ENCODE assay signal across 18 cellular contexts in genomic region chr1:232921416-232921815, GRCh38. TPM values are rescaled to one million over a fixed set of nuclear protein-coding genes. Genes with fewer than 3 reads are reported as not detected.
DNase-seq lines count a peak whose midpoint lies in the region; ATAC-seq, FAIRE-seq and TF ChIP-seq lines count a peak whose summit lies in the region.
"Had no signal": no experiment of that assay in that cellular context is flagged by ENCODE, and none has a peak within 500 bp of the region (broad histone marks: within the 10 kb centered on the region; RNA-seq: fewer than 3 reads in every experiment).

No MANE protein-coding gene starts in this region.

- no peak overlapping the region for H3K4me2 ChIP-seq in A549
- H3K4me2 ChIP-seq in GM23248 (ENCODE audit: unreplicated experiment) = peak overlapping the region; percentile 49
- no peak overlapping the region for H3K4me2 ChIP-seq in mesenchymal stem cell (ENCODE audit: low read length, poor library complexity, severe bottlenecking)

- no peak for TF ChIP-seq CTCF in A549 (IDR thresholded peaks at IDR 0.05)

- no peak for DNase-seq in A549 (ENCODE audit: low read depth in 1 of 2, low spot score in 1 of 2)
- peak; percentile 39 for DNase-seq in GM23248
- DNase-seq in adipocyte (ENCODE audit: low read depth) = peak; percentile 60
- peak; percentile 36 for DNase-seq in mesenchymal stem cell
- DNase-seq in SIG-M5 (lab: John Stamatoyannopoulos, UW) = no peak
- DNase-seq in KG1 (lab: John Stamatoyannopoulos, UW) = no peak
- no peak for DNase-seq in left colon
- DNase-seq: CD4-positive, alpha-beta memory T cell; DMS79 treated with DMSO at 0.1 percent for 48 hours; GOT3; NCI-H1092; NCI-H2107; NCI-H69; Peyer's patch; Right ventricle myocardium superior had no signal

- H3K18ac ChIP-seq in mesenchymal stem cell (ENCODE audit: low read depth in 1 of 2, low read length in 2 of 2) = no peak overlapping the region

- no peak overlapping the region for H2BK12ac ChIP-seq in mesenchymal stem cell (ENCODE audit: low read length in 2 of 2)

- no peak overlapping the region for H3K4ac ChIP-seq in mesenchymal stem cell (ENCODE audit: low read depth in 1 of 2, low read length in 2 of 2)

- peak; percentile 7 for FAIRE-seq in A549 (lab: Jason Lieb, UNC)
- FAIRE-seq: D721Med, G401.6 had no signal

- TF ChIP-seq POLR2A in A549 (IDR thresholded peaks at IDR 0.05; ENCODE audit: low read length) = no peak

- H2BK5ac ChIP-seq in mesenchymal stem cell (ENCODE audit: low read depth, low read length, poor library complexity, severe bottlenecking) = no peak overlapping the region

- H3K4me3 ChIP-seq in A549 (no peak overlapping the region), GM23248 (no peak overlapping the region), adipocyte (ENCODE audit: low read length) (peak overlapping the region; percentile 47), mesenchymal stem cell (ENCODE audit: insufficient read depth in 1 of 2, low read depth in 1 of 2, low read length in 2 of 2) (no peak overlapping the region)
- H3K4me3 ChIP-seq: Peyer's patch had no signal

- no peak overlapping the region for H4K91ac ChIP-seq in mesenchymal stem cell (ENCODE audit: low read length)

- H3K36me3 ChIP-seq in GM23248 (ENCODE audit: low read depth) = no peaks in the 10 kb centered on the region
- no peaks in the 10 kb centered on the region for H3K36me3 ChIP-seq in adipocyte (ENCODE audit: control insufficient read depth, insufficient read depth, low read length, severe bottlenecking)
- H3K36me3 ChIP-seq in mesenchymal stem cell (ENCODE audit: control insufficient read depth in 1 of 2, insufficient read depth in 2 of 2, low read depth in 1 of 2, low read length in 2 of 2) = no peaks in the 10 kb centered on the region
- H3K36me3 ChIP-seq: Peyer's patch had no signal

- H3K27me3 ChIP-seq in GM23248 (replicated peaks; ENCODE audit: insufficient read depth) (no peaks in the 10 kb centered on the region), adipocyte (replicated peaks; ENCODE audit: control insufficient read depth, insufficient read depth, low read length) (no peaks in the 10 kb centered on the region), mesenchymal stem cell (ENCODE audit: control insufficient read depth in 1 of 2, insufficient read depth in 1 of 2, low read length in 2 of 2) (no peaks in the 10 kb centered on the region)
- H3K27me3 ChIP-seq: Peyer's patch had no signal

- no peak overlapping the region for H4K8ac ChIP-seq in mesenchymal stem cell (ENCODE audit: low read length)

- H2BK120ac ChIP-seq in mesenchymal stem cell (ENCODE audit: low read depth, low read length) = no peak overlapping the region

- no peak overlapping the region for H3K14ac ChIP-seq in mesenchymal stem cell (ENCODE audit: low read length in 2 of 2)

- TF ChIP-seq RAD21 in A549 (conservative IDR thresholded peaks at IDR 0.05 in 1 of 2, IDR thresholded peaks at IDR 0.05 in 1 of 2) = no peak

- POLR2A ChIA-PET in A549 (lab: Yijun Ruan, JAX) = no interaction called here

- 98% methylated on average over 2 of the region's 2 CpGs for WGBS in A549 (ENCODE audit: missing lambda C conversion rate)
- WGBS in GM23248 (ENCODE audit: low coverage in 1 of 2, low lambda C conversion rate in 2 of 2, missing lambda C conversion rate in 2 of 2), 2 experiments = 61 to 66% methylated on average over 2 of the region's 2 CpGs
- WGBS in mesenchymal stem cell = 96% methylated on average over 2 of the region's 2 CpGs

- H4K20me1 ChIP-seq in GM23248 (ENCODE audit: insufficient read depth) = no peaks in the 10 kb centered on the region

- CTCF ChIA-PET in A549 (lab: Yijun Ruan, JAX) = no interaction called here

- H3K4me1 ChIP-seq in A549 = no peaks in the 10 kb centered on the region
- peaks cover 40% of the 10 kb centered on the region for H3K4me1 ChIP-seq in GM23248 (ENCODE audit: insufficient read depth)
- peaks cover 30% of the 10 kb centered on the region for H3K4me1 ChIP-seq in adipocyte (ENCODE audit: control insufficient read depth, insufficient read depth, low read length)
- H3K4me1 ChIP-seq in mesenchymal stem cell (ENCODE audit: control insufficient read depth, insufficient read depth, low read depth, low read length) = peaks cover 2% of the 10 kb centered on the region
- H3K4me1 ChIP-seq: Peyer's patch had no signal

- no peaks in the 10 kb centered on the region for H3K79me1 ChIP-seq in mesenchymal stem cell (replicated peaks; ENCODE audit: low read length, poor library complexity, severe bottlenecking)

- in situ Hi-C loops in GM23248 (cut with MboI) = no loop called here

- TF ChIP-seq EP300 in A549 (IDR thresholded peaks at IDR 0.05) = no peak

- H3K9me3 ChIP-seq in A549 = no peaks in the 10 kb centered on the region
- no peaks in the 10 kb centered on the region for H3K9me3 ChIP-seq in GM23248 (ENCODE audit: low read depth)
- no peaks in the 10 kb centered on the region for H3K9me3 ChIP-seq in adipocyte (ENCODE audit: control insufficient read depth, low read length)
- no peaks in the 10 kb centered on the region for H3K9me3 ChIP-seq in mesenchymal stem cell (ENCODE audit: control insufficient read depth, low read length)
- H3K9me3 ChIP-seq: Peyer's patch had no signal

- no peak overlapping the region for H3K27ac ChIP-seq in A549
- H3K27ac ChIP-seq in GM23248 = no peak overlapping the region
- no peak overlapping the region for H3K27ac ChIP-seq in mesenchymal stem cell (ENCODE audit: low read length, poor library complexity, severe bottlenecking)
- H3K27ac ChIP-seq: Peyer's patch had no signal

- H3K9me2 ChIP-seq in GM23248 (ENCODE audit: insufficient read depth) = no peaks in the 10 kb centered on the region

- no peak overlapping the region for H2AK5ac ChIP-seq in mesenchymal stem cell (ENCODE audit: low read length, severe bottlenecking)

- H3K79me2 ChIP-seq in GM23248 (ENCODE audit: insufficient read depth) = no peaks in the 10 kb centered on the region

- H2AFZ ChIP-seq in GM23248 (no peak overlapping the region), mesenchymal stem cell (ENCODE audit: low read depth, low read length) (no peak overlapping the region)

- no peak overlapping the region for H3K9ac ChIP-seq in GM23248
- H3K9ac ChIP-seq in adipocyte (ENCODE audit: low read length) = no peak overlapping the region
- no peak overlapping the region for H3K9ac ChIP-seq in mesenchymal stem cell (ENCODE audit: low read length)

- intact Hi-C loops in left colon (cut with DNase I, micrococcal nuclease) = no loop called here

- H3F3A ChIP-seq in GM23248 (ENCODE audit: insufficient read depth) = peaks cover 19% of the 10 kb centered on the region

- no peak overlapping the region for H3K23ac ChIP-seq in mesenchymal stem cell (ENCODE audit: low read length in 2 of 2)

- no peak for ATAC-seq in A549
- ATAC-seq in left colon = no peak
- ATAC-seq in HG03108 (IDR thresholded peaks at IDR 0.05; ENCODE audit: unreplicated experiment) = no peak

- H2BK15ac ChIP-seq in mesenchymal stem cell (ENCODE audit: low read depth, poor library complexity, severe bottlenecking) = no peak overlapping the region

TF ChIP-seq in A549, 52 proteins besides CTCF, POLR2A, EP300 and RAD21 (continues in another document):
- TF ChIP-seq USF2 (IDR thresholded peaks at IDR 0.05) = no peak
- no peak for TF ChIP-seq JUNB (IDR thresholded peaks at IDR 0.05)
- TF ChIP-seq POLR2AphosphoS2 (conservative IDR thresholded peaks at IDR 0.05; ENCODE audit: low read length) = no peak
- no peak for TF ChIP-seq CHD2 (IDR thresholded peaks at IDR 0.05; ENCODE audit: low read length, partially characterized antibody)
- no peak for TF ChIP-seq ELK1 (IDR thresholded peaks at IDR 0.05; ENCODE audit: low read depth, low read length)
- TF ChIP-seq CEBPB (IDR thresholded peaks at IDR 0.05) = no peak
- TF ChIP-seq EHMT2 (IDR thresholded peaks at IDR 0.05; ENCODE audit: low read depth) = no peak
- TF ChIP-seq E2F6 (IDR thresholded peaks at IDR 0.05; ENCODE audit: borderline replicate concordance, low read depth) = no peak
- no peak for TF ChIP-seq FOXS1 (CRISPR knock-in tag; IDR thresholded peaks at IDR 0.05)
- TF ChIP-seq RCOR1 (IDR thresholded peaks at IDR 0.05; ENCODE audit: low read depth, low read length) = no peak
- no peak for TF ChIP-seq FOSL2 (IDR thresholded peaks at IDR 0.05)
- no peak for TF ChIP-seq FOSL2 (CRISPR knock-in tag; IDR thresholded peaks at IDR 0.05)
- TF ChIP-seq EHF (CRISPR knock-in tag; IDR thresholded peaks at IDR 0.05) = no peak
- TF ChIP-seq KDM1A (IDR thresholded peaks at IDR 0.05; ENCODE audit: low read depth) = no peak

RNA-seq across cellular contexts. Expression of gene NTPCR, which starts 29.0 kb away (rescaled TPM):
- 65.1 and 83.6 TPM in 2 replicates for polyA plus RNA-seq in A549 (2011; rRNA removed)
- polyA plus RNA-seq in A549 (2012; cell fraction: cytosol; rRNA removed) = 30.3 and 30.9 TPM in 2 replicates
- 11.4 and 16.0 TPM in 2 replicates for polyA plus RNA-seq in A549 (2012; cell fraction: nucleus; rRNA removed)
- polyA plus RNA-seq in A549 (2017; fragmentation: RNase III; extraction: RNeasy Plus Mini Kit Qiagen cat#74134 plus additional on column Dnase treatment) = 68.8 to 76.9 TPM (median 69.9 TPM) in 3 replicates
- 18.4 and 26.3 TPM in 2 replicates for polyA minus RNA-seq in A549 (2011; rRNA and poly(A)+ RNA removed)
- 23.8 and 47.0 TPM in 2 replicates for total RNA-seq in GM23248 (2014; rRNA removed; shearing (Covaris generic))
- 67.2 and 67.7 TPM in 2 replicates for polyA plus RNA-seq in GM23248 (2016; fragmentation: Nextera tagmentation; extraction: Ambion mirVana)
- polyA plus RNA-seq in mesenchymal stem cell (2013, experiment 1 of 2) = 33.9 TPM
- 34.1 TPM for polyA plus RNA-seq in mesenchymal stem cell (2013, experiment 2 of 2)
- 10 to 100 TPM; 51.2 to 54.0 TPM for total RNA-seq in left colon

Comparison
In these comparisons a context has a peak if more than half of its experiments do, and no peak if none do; other contexts are left out.
1. DNase-seq: peak in GM23248 (single experiment), adipocyte (single experiment) and mesenchymal stem cell (single experiment); none in A549 (0 of 2), SIG-M5 (single experiment), KG1 (single experiment) and left colon (0 of 2).